ENCODE assay signal across 1 cellular context in genomic region chr12:64739778-64740177, GRCh38.
TF ChIP-seq lines count a peak whose summit lies in the region.

No MANE protein-coding gene starts in this region.

TF ChIP-seq in K562, 482 proteins besides CTCF, POLR2A, EP300 and RAD21 (continued from another document):
- peak; percentile 19; the same call in 1 of the 2 replicates for TF ChIP-seq JUND (IDR thresholded peaks at IDR 0.05; ENCODE audit: borderline replicate concordance, low read depth, low read length)
- no peak for TF ChIP-seq JUND (tag; IDR thresholded peaks at IDR 0.05; ENCODE audit: borderline replicate concordance, low read depth, low read length)
- 0 out of 2 replicates have a peak, but pooled peaks have one; percentile 23 for TF ChIP-seq ATF3 (IDR thresholded peaks at IDR 0.05)
- TF ChIP-seq ATF3 (CRISPR knock-in tag; conservative IDR thresholded peaks at IDR 0.05), result no peak
- peak; percentile 92 for TF ChIP-seq ZBTB40 (IDR thresholded peaks at IDR 0.05)
- TF ChIP-seq ZBTB40 (CRISPR knock-in tag; IDR thresholded peaks at IDR 0.05), result peak; percentile 90
